In the genomic region with DNA sequence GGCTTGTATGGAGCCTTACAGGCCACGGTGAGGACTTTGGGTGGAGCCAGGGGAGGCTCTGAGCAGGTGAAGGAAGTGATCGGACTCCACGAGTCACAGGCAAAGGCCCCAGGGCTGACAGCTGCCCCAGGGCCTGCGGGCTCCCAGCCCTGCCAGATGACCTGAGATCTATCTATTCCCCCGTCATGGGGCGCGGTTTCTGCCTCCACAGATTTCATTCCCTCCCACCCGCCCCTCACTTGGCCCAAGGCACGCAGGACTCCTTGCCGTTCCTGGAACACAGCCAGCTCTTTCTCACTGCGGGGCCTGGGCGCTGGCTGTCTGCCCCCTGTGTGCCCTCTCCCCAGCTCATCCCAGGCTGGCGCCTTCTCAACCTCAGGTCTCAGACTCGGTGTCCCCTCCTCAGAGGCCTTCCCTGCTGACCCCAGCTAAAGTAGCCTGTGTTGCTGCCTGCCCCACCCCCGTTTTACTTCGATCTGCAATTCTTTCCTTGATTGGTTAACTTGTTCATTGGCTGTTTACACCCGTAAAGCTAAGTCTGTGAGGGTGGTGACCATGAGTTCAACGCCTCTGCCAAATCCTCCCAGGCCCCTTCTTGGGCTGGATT, we compare ENCODE assay signal across 1 cellular context.
A peak's percentile ranks its signal among the peaks of the same experiment; 100 is the strongest.
TF ChIP-seq lines count a peak whose summit lies in the region.

No MANE protein-coding gene starts in this region.

TF ChIP-seq in HEK293, 187 proteins besides CTCF, POLR2A, EP300 and RAD21 (continued from another document):
- no peak for TF ChIP-seq ZNF362 (tag by site-specific recombination; IDR thresholded peaks at IDR 0.05)
- TF ChIP-seq ZNF335 (tag by site-specific recombination; conservative IDR thresholded peaks at IDR 0.05) = peak; percentile 66
- no peak for TF ChIP-seq ZNF266 (tag by site-specific recombination; IDR thresholded peaks at IDR 0.05; ENCODE audit: low read depth)
- peak; percentile 65 for TF ChIP-seq ZIC2 (tag by site-specific recombination; IDR thresholded peaks at IDR 0.05)
- TF ChIP-seq ZNF10 (tag by site-specific recombination; IDR thresholded peaks at IDR 0.05) = peak; percentile 97; the same call in 1 of the 2 replicates
- TF ChIP-seq ZNF146 (tag by site-specific recombination; IDR thresholded peaks at IDR 0.05) = no peak
- TF ChIP-seq ZFP41 (tag by site-specific recombination; IDR thresholded peaks at IDR 0.05; ENCODE audit: borderline replicate concordance) = no peak
- TF ChIP-seq, protein P1, sequence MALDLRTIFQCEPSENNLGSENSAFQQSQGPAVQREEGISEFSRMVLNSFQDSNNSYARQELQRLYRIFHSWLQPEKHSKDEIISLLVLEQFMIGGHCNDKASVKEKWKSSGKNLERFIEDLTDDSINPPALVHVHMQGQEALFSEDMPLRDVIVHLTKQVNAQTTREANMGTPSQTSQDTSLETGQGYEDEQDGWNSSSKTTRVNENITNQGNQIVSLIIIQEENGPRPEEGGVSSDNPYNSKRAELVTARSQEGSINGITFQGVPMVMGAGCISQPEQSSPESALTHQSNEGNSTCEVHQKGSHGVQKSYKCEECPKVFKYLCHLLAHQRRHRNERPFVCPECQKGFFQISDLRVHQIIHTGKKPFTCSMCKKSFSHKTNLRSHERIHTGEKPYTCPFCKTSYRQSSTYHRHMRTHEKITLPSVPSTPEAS (tag by site-specific recombination; IDR thresholded peaks at IDR 0.05) = no peak
- TF ChIP-seq SALL2 (tag by site-specific recombination; IDR thresholded peaks at IDR 0.05; ENCODE audit: borderline replicate concordance) = no peak
- TF ChIP-seq EGR2 (tag by site-specific recombination; IDR thresholded peaks at IDR 0.05; ENCODE audit: low read depth) = peak; percentile 27; the same call in 1 of the 2 replicates
- TF ChIP-seq, protein P2, sequence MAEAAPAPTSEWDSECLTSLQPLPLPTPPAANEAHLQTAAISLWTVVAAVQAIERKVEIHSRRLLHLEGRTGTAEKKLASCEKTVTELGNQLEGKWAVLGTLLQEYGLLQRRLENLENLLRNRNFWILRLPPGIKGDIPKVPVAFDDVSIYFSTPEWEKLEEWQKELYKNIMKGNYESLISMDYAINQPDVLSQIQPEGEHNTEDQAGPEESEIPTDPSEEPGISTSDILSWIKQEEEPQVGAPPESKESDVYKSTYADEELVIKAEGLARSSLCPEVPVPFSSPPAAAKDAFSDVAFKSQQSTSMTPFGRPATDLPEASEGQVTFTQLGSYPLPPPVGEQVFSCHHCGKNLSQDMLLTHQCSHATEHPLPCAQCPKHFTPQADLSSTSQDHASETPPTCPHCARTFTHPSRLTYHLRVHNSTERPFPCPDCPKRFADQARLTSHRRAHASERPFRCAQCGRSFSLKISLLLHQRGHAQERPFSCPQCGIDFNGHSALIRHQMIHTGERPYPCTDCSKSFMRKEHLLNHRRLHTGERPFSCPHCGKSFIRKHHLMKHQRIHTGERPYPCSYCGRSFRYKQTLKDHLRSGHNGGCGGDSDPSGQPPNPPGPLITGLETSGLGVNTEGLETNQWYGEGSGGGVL (tag by site-specific recombination; IDR thresholded peaks at IDR 0.05) = 0 out of 2 replicates have a peak, but pooled peaks have one; percentile 37
- TF ChIP-seq, protein P3, sequence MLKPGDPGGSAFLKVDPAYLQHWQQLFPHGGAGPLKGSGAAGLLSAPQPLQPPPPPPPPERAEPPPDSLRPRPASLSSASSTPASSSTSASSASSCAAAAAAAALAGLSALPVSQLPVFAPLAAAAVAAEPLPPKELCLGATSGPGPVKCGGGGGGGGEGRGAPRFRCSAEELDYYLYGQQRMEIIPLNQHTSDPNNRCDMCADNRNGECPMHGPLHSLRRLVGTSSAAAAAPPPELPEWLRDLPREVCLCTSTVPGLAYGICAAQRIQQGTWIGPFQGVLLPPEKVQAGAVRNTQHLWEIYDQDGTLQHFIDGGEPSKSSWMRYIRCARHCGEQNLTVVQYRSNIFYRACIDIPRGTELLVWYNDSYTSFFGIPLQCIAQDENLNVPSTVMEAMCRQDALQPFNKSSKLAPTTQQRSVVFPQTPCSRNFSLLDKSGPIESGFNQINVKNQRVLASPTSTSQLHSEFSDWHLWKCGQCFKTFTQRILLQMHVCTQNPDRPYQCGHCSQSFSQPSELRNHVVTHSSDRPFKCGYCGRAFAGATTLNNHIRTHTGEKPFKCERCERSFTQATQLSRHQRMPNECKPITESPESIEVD (tag by site-specific recombination; IDR thresholded peaks at IDR 0.05) = no peak
- no peak for TF ChIP-seq ZNF416 (tag by site-specific recombination; IDR thresholded peaks at IDR 0.05)
- no peak for TF ChIP-seq YY2 (tag by site-specific recombination; IDR thresholded peaks at IDR 0.05)
- TF ChIP-seq SP3 (tag by site-specific recombination; IDR thresholded peaks at IDR 0.05) = no peak
- TF ChIP-seq GLIS2 (tag by site-specific recombination; IDR thresholded peaks at IDR 0.05) = peak; percentile 36; the same call in 1 of the 2 replicates
- no peak for TF ChIP-seq TRIM28 (IDR thresholded peaks at IDR 0.05; ENCODE audit: borderline replicate concordance, low read length)
- no peak for TF ChIP-seq ZNF664 (tag by site-specific recombination; IDR thresholded peaks at IDR 0.05)
- no peak for TF ChIP-seq HOXC10 (CRISPR knock-in tag; IDR thresholded peaks at IDR 0.05)
- 0 out of 2 replicates have a peak, but pooled peaks have one; percentile 1 for TF ChIP-seq KLF16 (tag by site-specific recombination; IDR thresholded peaks at IDR 0.05)
- no peak for TF ChIP-seq INSM2 (tag by site-specific recombination; IDR thresholded peaks at IDR 0.05)
- no peak for TF ChIP-seq ZNF311 (tag by site-specific recombination; IDR thresholded peaks at IDR 0.05; ENCODE audit: borderline replicate concordance)
- TF ChIP-seq ZFHX2 (tag by site-specific recombination; conservative IDR thresholded peaks at IDR 0.05) = peak; percentile 65; the same call in 1 of the 2 replicates
- TF ChIP-seq ZNF214 (tag by site-specific recombination; IDR thresholded peaks at IDR 0.05; ENCODE audit: borderline replicate concordance) = no peak
- no peak for TF ChIP-seq MEIS1 (CRISPR knock-in tag; IDR thresholded peaks at IDR 0.05; ENCODE audit: borderline replicate concordance)
